Comparison of ENCODE assay signal across 9 cellular contexts in the genomic region with DNA sequence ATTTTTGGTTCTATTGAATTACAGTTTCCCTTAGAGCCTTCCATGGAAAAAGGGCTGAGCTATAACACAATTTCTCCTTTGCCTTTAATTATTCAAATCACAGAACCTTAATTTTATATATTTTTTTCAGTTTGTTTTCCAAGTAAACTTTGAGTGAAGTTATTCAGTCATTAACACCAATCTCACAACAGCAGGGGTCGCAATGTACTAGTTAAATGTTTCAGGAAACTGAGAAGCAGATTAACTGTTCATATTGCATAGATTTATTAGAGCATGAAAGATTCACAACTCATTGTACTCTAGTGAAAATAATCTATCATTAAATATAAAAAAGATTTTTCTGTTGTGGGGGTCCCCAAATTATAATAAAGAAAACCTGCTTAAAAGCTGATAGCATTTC.
DNase-seq lines count a peak whose midpoint lies in the region; ATAC-seq and TF ChIP-seq lines count a peak whose summit lies in the region.
"Had no signal": no experiment of that assay in that cellular context is flagged by ENCODE, and none has a peak within 500 bp of the region (broad histone marks: within the 10 kb centered on the region; RNA-seq: fewer than 3 reads in every experiment).

No MANE protein-coding gene starts in this region.

- DNase-seq in cardiac muscle cell (ENCODE audit: low read depth in 1 of 2, low spot score in 1 of 2) = peak; percentile 67 to 82
- DNase-seq in Right ventricle myocardium superior = no peak
- peak; percentile 59 to 88 for DNase-seq in NCI-H526 (lab: John Stamatoyannopoulos, UW)
- peak; percentile 49 for DNase-seq in endodermal cell
- peak; percentile 61 for DNase-seq in sciatic nerve (ENCODE audit: low spot score)
- no peak for DNase-seq in activated CD4-positive, alpha-beta memory T cell treated with anti-CD3 and anti-CD28 coated beads, Interleukin-2, amount 10 ng/mL, durations not matched to agents 7 days and 5 days
- DNase-seq in A172 (ENCODE audit: low spot score) = no peak

- H3K4me3 Mint-ChIP-seq in endodermal cell = no peak overlapping the region
- no peak overlapping the region for H3K4me3 Mint-ChIP-seq in activated CD4-positive, alpha-beta memory T cell treated with anti-CD3 and anti-CD28 coated beads, Interleukin-2, amount 10 ng/mL, durations not matched to agents 7 days and 5 days
- H3K4me3 Mint-ChIP-seq: activated naive CD4-positive, alpha-beta T cell treated with anti-CD3 and anti-CD28 coated beads, Interleukin-2, amount 50 U/mL, for 24 hours had no signal

- no peak overlapping the region for H3K9ac ChIP-seq in endodermal cell (ENCODE audit: extremely low read depth, low read length, poor library complexity, severe bottlenecking)

- H3K27ac ChIP-seq in cardiac muscle cell (no peak overlapping the region), endodermal cell (ENCODE audit: low read depth, low read length) (no peak overlapping the region)

- CTCF ChIA-PET in activated CD4-positive, alpha-beta memory T cell treated with anti-CD3 and anti-CD28 coated beads, Interleukin-2, amount 10 ng/mL, durations not matched to agents 7 days and 5 days (lab: Charles Lee) = no interaction called here

- H3K9me3 ChIP-seq in cardiac muscle cell (ENCODE audit: low read depth) = no peaks in the 10 kb centered on the region
- no peaks in the 10 kb centered on the region for H3K9me3 ChIP-seq in endodermal cell (ENCODE audit: control insufficient read depth, low read length)

- TF ChIP-seq CTCF in cardiac muscle cell (IDR thresholded peaks at IDR 0.05; ENCODE audit: low read depth, low read length) = peak; percentile 53
- TF ChIP-seq CTCF in endodermal cell (conservative IDR thresholded peaks at IDR 0.05) = peak; percentile 67

- H3K4me1 Mint-ChIP-seq in endodermal cell = no peaks in the 10 kb centered on the region
- H3K4me1 Mint-ChIP-seq in activated CD4-positive, alpha-beta memory T cell treated with anti-CD3 and anti-CD28 coated beads, Interleukin-2, amount 10 ng/mL, durations not matched to agents 7 days and 5 days = no peaks in the 10 kb centered on the region
- H3K4me1 Mint-ChIP-seq: activated naive CD4-positive, alpha-beta T cell treated with anti-CD3 and anti-CD28 coated beads, Interleukin-2, amount 50 U/mL, for 24 hours had no signal

- H3K4me1 ChIP-seq in cardiac muscle cell (ENCODE audit: low read depth) (no peaks in the 10 kb centered on the region), endodermal cell (ENCODE audit: control insufficient read depth, insufficient read depth, low read length) (no peaks in the 10 kb centered on the region)

- H3K4me3 ChIP-seq in cardiac muscle cell (no peak overlapping the region), endodermal cell (ENCODE audit: low read length) (no peak overlapping the region)

- H3K27ac Mint-ChIP-seq in endodermal cell = no peak overlapping the region
- no peak overlapping the region for H3K27ac Mint-ChIP-seq in activated CD4-positive, alpha-beta memory T cell treated with anti-CD3 and anti-CD28 coated beads, Interleukin-2, amount 10 ng/mL, durations not matched to agents 7 days and 5 days
- H3K27ac Mint-ChIP-seq: activated naive CD4-positive, alpha-beta T cell treated with anti-CD3 and anti-CD28 coated beads, Interleukin-2, amount 50 U/mL, for 24 hours had no signal

- peaks cover 14% of the 10 kb centered on the region for H3K27me3 Mint-ChIP-seq in endodermal cell (ENCODE audit: insufficient read depth)
- H3K27me3 Mint-ChIP-seq in activated CD4-positive, alpha-beta memory T cell treated with anti-CD3 and anti-CD28 coated beads, Interleukin-2, amount 10 ng/mL, durations not matched to agents 7 days and 5 days = no peaks in the 10 kb centered on the region
- H3K27me3 Mint-ChIP-seq: activated naive CD4-positive, alpha-beta T cell treated with anti-CD3 and anti-CD28 coated beads, Interleukin-2, amount 50 U/mL, for 24 hours had no signal

- POLR2A ChIA-PET in activated CD4-positive, alpha-beta memory T cell treated with anti-CD3 and anti-CD28 coated beads, Interleukin-2, amount 10 ng/mL, durations not matched to agents 7 days and 5 days (lab: Charles Lee) = no interaction called here

- intact Hi-C loops in Right ventricle myocardium superior (cut with DNase I) (loop anchor here (10.0 kb wide), 1 partner anchor 874 kb away; no protein-coding TSS in a partner anchor), sciatic nerve (cut with DNase I) (no loop called here)

- WGBS in endodermal cell (ENCODE audit: insufficient coverage in 1 of 2, insufficient read length in 1 of 2), 2 experiments = no CpG with 5 or more reads among the region's 1 CpG

- H3K36me3 Mint-ChIP-seq in endodermal cell (ENCODE audit: low read depth) = peaks cover 5% of the 10 kb centered on the region
- H3K36me3 Mint-ChIP-seq in activated CD4-positive, alpha-beta memory T cell treated with anti-CD3 and anti-CD28 coated beads, Interleukin-2, amount 10 ng/mL, durations not matched to agents 7 days and 5 days (ENCODE audit: low read depth) = peaks cover 14% of the 10 kb centered on the region

- H3K36me3 ChIP-seq in cardiac muscle cell (no peaks in the 10 kb centered on the region), endodermal cell (ENCODE audit: control insufficient read depth, insufficient read depth, low read length) (no peaks in the 10 kb centered on the region)

- no peak for ATAC-seq in Right ventricle myocardium superior (ENCODE audit: poor library complexity)
- ATAC-seq in sciatic nerve = no peak
- ATAC-seq in HG03025 (IDR thresholded peaks at IDR 0.05; ENCODE audit: low FRiP score, unreplicated experiment) = no peak

- no peaks in the 10 kb centered on the region for H3K27me3 ChIP-seq in cardiac muscle cell
- H3K27me3 ChIP-seq in endodermal cell (ENCODE audit: control insufficient read depth, insufficient read depth, low read length, poor library complexity, severe bottlenecking) = no peaks in the 10 kb centered on the region

- peaks cover 16% of the 10 kb centered on the region for H3K9me3 Mint-ChIP-seq in endodermal cell
- H3K9me3 Mint-ChIP-seq in activated CD4-positive, alpha-beta memory T cell treated with anti-CD3 and anti-CD28 coated beads, Interleukin-2, amount 10 ng/mL, durations not matched to agents 7 days and 5 days = peaks cover 3% of the 10 kb centered on the region
- H3K9me3 Mint-ChIP-seq: activated naive CD4-positive, alpha-beta T cell treated with anti-CD3 and anti-CD28 coated beads, Interleukin-2, amount 50 U/mL, for 24 hours had no signal

Comparison
In these comparisons a context has a peak if more than half of its experiments do, and no peak if none do; other contexts are left out.
1. DNase-seq: peak in cardiac muscle cell (2 of 2), NCI-H526 (2 of 2), endodermal cell (single experiment) and sciatic nerve (single experiment); none in Right ventricle myocardium superior (single experiment), activated CD4-positive, alpha-beta memory T cell treated with anti-CD3 and anti-CD28 coated beads, Interleukin-2, amount 10 ng/mL, durations not matched to agents 7 days and 5 days (single experiment) and A172 (single experiment).